1 cellular context compared by ENCODE assay signal in the genomic region with DNA sequence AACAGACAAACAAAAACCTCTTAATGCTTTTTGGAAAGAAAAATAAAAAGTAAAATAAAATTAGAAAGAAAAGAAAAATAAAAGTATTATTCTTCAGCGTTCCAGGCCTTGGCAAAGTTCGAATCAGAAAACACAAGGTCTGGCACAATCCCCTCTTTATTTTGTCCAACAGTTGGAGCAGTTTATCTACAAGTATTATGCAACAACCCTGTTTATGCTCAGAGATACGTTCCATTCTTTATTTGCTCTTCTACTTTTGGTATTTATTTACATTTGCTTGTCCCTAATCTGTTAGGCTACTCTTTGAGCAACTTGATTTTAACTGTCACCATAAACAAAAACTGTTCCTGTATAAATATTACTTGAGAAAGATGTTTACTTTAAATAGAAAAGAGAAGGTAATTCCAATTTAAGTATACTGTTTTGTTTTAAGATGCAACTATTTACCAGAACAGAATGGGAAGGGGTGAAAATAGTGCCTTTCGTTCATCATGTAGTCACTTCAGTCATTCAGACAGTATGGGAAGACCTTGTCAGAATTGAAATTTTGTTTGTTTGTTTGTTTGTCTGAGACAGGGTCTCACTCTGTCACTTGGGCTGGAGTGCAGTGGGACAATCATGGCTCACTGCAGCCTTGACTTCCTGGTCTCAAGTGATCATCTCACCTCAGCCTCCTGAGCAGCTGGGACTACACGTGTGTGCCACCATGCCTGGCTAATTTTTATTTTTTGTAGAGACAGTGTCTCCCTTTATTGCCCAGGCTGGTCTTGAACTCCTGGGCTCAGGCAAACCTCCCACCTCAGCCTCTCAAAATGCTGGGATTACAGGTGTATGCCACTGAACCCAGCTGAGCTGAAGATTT.
A peak's percentile ranks its signal among the peaks of the same experiment; 100 is the strongest.
TF ChIP-seq lines count a peak whose summit lies in the region.

No MANE protein-coding gene starts in this region.

TF ChIP-seq in liver, 16 proteins besides CTCF, POLR2A, EP300 and RAD21 (continued from another document):
- TF ChIP-seq, protein P1, sequence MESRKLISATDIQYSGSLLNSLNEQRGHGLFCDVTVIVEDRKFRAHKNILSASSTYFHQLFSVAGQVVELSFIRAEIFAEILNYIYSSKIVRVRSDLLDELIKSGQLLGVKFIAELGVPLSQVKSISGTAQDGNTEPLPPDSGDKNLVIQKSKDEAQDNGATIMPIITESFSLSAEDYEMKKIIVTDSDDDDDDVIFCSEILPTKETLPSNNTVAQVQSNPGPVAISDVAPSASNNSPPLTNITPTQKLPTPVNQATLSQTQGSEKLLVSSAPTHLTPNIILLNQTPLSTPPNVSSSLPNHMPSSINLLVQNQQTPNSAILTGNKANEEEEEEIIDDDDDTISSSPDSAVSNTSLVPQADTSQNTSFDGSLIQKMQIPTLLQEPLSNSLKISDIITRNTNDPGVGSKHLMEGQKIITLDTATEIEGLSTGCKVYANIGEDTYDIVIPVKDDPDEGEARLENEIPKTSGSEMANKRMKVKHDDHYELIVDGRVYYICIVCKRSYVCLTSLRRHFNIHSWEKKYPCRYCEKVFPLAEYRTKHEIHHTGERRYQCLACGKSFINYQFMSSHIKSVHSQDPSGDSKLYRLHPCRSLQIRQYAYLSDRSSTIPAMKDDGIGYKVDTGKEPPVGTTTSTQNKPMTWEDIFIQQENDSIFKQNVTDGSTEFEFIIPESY (IDR thresholded peaks at IDR 0.05): peak; percentile 68
- no peak for TF ChIP-seq HNF4G (IDR thresholded peaks at IDR 0.05)
- peak; percentile 29 for TF ChIP-seq ATF3 (IDR thresholded peaks at IDR 0.05)
- peak; percentile 75 for TF ChIP-seq MAX (IDR thresholded peaks at IDR 0.05)
- no peak for TF ChIP-seq NR2F2 (IDR thresholded peaks at IDR 0.05)
- TF ChIP-seq SP1 (IDR thresholded peaks at IDR 0.05): peak; percentile 61
- TF ChIP-seq FOXA2 (IDR thresholded peaks at IDR 0.05): peak; percentile 94
